Comparison of ENCODE assay signal across 9 cellular contexts in genomic region chr7:47444376-47445098, GRCh38.
DNase-seq lines count a peak whose midpoint lies in the region; ATAC-seq and TF ChIP-seq lines count a peak whose summit lies in the region.
"Had no signal": no experiment of that assay in that cellular context is flagged by ENCODE, and none has a peak within 500 bp of the region (broad histone marks: within the 10 kb centered on the region; RNA-seq: fewer than 3 reads in every experiment).

No MANE protein-coding gene starts in this region.

- H3K27ac Mint-ChIP-seq in brain, result peak overlapping the region in 2 of 5 experiments; percentile 39 to 86
- H3K27ac Mint-ChIP-seq in activated naive CD4-positive, alpha-beta T cell treated with anti-CD3 and anti-CD28 coated beads, Interleukin-2, amount 50 U/mL, for 72 hours, result peak overlapping the region in 1 of 2 donors; percentile 44
- H3K27ac Mint-ChIP-seq: T-helper 1 cell treated with Interleukin-12 subunit alpha and Interleukin-12 subunit beta and Interleukin-4 antibody, amounts not matched to agents 30 μg/mL and 1 μg/mL, for 36 hours had no signal

- no peaks in the 10 kb centered on the region for H3K36me3 Mint-ChIP-seq in brain
- H3K36me3 Mint-ChIP-seq in activated naive CD4-positive, alpha-beta T cell treated with anti-CD3 and anti-CD28 coated beads, Interleukin-2, amount 50 U/mL, for 72 hours, result no peaks in the 10 kb centered on the region

- H3K4me3 Mint-ChIP-seq in brain, result no peak overlapping the region
- H3K4me3 Mint-ChIP-seq: T-helper 1 cell treated with Interleukin-12 subunit alpha and Interleukin-12 subunit beta and Interleukin-4 antibody, amounts not matched to agents 30 μg/mL and 1 μg/mL, for 36 hours had no signal

- POLR2A ChIA-PET in BJ (lab: Charles Lee), result no interaction called here

- DNase-seq in BJ (ENCODE audit: low read depth) (no peak), medulla oblongata (ENCODE audit: extremely low spot score) (peak; percentile 48), mucosa of gallbladder (ENCODE audit: low spot score) (no peak), glomerular visceral epithelial cell (ENCODE audit: extremely low spot score) (no peak)
- DNase-seq in activated naive CD4-positive, alpha-beta T cell treated with anti-CD3 and anti-CD28 coated beads, Interleukin-2, amount 50 U/mL, for 72 hours (ENCODE audit: low spot score in 2 of 2), result no peak

- CTCF ChIA-PET in BJ (lab: Yijun Ruan, JAX), result interaction anchor here (0.6 to 1.5 kb wide), 6 partner anchors 9 to 694 kb away, joined by 3 to 7 read pairs (median 3); no protein-coding TSS in a partner anchor

- ATAC-seq in HG03521 (IDR thresholded peaks at IDR 0.05; ENCODE audit: unreplicated experiment) (peak; percentile 53), GM21786 (IDR thresholded peaks at IDR 0.05; ENCODE audit: unreplicated experiment) (no peak)
- ATAC-seq in activated naive CD4-positive, alpha-beta T cell treated with anti-CD3 and anti-CD28 coated beads, Interleukin-2, amount 50 U/mL, for 72 hours, result no peak

- no peak overlapping the region for H3K4me3 ChIP-seq in BJ (ENCODE audit: low read depth, low read length)

- TF ChIP-seq CTCF in BJ (IDR thresholded peaks at IDR 0.05; ENCODE audit: insufficient read depth, low read depth, low read length) (peak; percentile 47), brain (conservative IDR thresholded peaks at IDR 0.05) (peak; percentile 36 to 57)

- H3K36me3 ChIP-seq in BJ (ENCODE audit: control insufficient read depth, insufficient read depth, low read length), result peaks cover 35% of the 10 kb centered on the region

- H3K9me3 Mint-ChIP-seq in brain, result no peaks in the 10 kb centered on the region
- no peaks in the 10 kb centered on the region for H3K9me3 Mint-ChIP-seq in activated naive CD4-positive, alpha-beta T cell treated with anti-CD3 and anti-CD28 coated beads, Interleukin-2, amount 50 U/mL, for 72 hours
- H3K9me3 Mint-ChIP-seq: T-helper 1 cell treated with Interleukin-12 subunit alpha and Interleukin-12 subunit beta and Interleukin-4 antibody, amounts not matched to agents 30 μg/mL and 1 μg/mL, for 36 hours had no signal

- peaks cover 49% of the 10 kb centered on the region for H3K4me1 Mint-ChIP-seq in brain

- H3K27me3 ChIP-seq in BJ (ENCODE audit: control insufficient read depth, insufficient read depth, low read length), result no peaks in the 10 kb centered on the region

- peaks cover 3% of the 10 kb centered on the region for H3K27me3 Mint-ChIP-seq in brain
